Comparison of ENCODE assay signal across 1 cellular context in the genomic region with DNA sequence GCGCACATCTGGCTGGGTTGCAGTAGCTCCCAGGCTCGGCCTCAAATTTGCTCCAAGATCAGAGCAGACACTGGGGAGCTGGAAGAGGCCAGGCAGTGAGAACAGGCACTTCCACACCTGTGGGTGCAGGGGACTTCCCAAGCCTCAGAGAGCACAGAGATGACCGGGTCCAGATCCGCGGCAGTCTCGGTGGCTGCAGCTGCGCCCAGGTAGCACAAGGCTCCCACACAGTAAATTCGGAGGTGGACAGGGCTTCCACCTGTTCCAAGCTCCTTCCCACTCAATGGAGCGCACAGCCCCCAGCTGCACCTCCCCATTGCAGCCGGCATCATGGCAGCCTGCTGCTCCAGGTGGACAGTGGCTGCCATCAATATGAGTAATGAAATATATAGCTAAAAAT.
TF ChIP-seq lines count a peak whose summit lies in the region.

No MANE protein-coding gene starts in this region.

TF ChIP-seq in GM23338, 12 proteins besides CTCF, POLR2A, EP300 and RAD21 (continued from another document):
- TF ChIP-seq REST (IDR thresholded peaks at IDR 0.05; ENCODE audit: unreplicated experiment) (no peak), ZNF331 (CRISPR knock-in tag; IDR thresholded peaks at IDR 0.05; ENCODE audit: low read depth) (no peak), POLR2AphosphoS5 (IDR thresholded peaks at IDR 0.05; ENCODE audit: low read depth) (no peak), ETS1 (IDR thresholded peaks at IDR 0.05) (no peak), EZH2 (IDR thresholded peaks at IDR 0.05; ENCODE audit: low read depth, unreplicated experiment) (no peak), ZNF114 (CRISPR knock-in tag; IDR thresholded peaks at IDR 0.05) (no peak), EZH2phosphoT487 (IDR thresholded peaks at IDR 0.05; ENCODE audit: unreplicated experiment) (no peak), CREB1 (CRISPR knock-in tag; IDR thresholded peaks at IDR 0.05; ENCODE audit: low read depth) (no peak), JUNB (IDR thresholded peaks at IDR 0.05; ENCODE audit: unreplicated experiment) (no peak)
- TF ChIP-seq, protein P1, sequence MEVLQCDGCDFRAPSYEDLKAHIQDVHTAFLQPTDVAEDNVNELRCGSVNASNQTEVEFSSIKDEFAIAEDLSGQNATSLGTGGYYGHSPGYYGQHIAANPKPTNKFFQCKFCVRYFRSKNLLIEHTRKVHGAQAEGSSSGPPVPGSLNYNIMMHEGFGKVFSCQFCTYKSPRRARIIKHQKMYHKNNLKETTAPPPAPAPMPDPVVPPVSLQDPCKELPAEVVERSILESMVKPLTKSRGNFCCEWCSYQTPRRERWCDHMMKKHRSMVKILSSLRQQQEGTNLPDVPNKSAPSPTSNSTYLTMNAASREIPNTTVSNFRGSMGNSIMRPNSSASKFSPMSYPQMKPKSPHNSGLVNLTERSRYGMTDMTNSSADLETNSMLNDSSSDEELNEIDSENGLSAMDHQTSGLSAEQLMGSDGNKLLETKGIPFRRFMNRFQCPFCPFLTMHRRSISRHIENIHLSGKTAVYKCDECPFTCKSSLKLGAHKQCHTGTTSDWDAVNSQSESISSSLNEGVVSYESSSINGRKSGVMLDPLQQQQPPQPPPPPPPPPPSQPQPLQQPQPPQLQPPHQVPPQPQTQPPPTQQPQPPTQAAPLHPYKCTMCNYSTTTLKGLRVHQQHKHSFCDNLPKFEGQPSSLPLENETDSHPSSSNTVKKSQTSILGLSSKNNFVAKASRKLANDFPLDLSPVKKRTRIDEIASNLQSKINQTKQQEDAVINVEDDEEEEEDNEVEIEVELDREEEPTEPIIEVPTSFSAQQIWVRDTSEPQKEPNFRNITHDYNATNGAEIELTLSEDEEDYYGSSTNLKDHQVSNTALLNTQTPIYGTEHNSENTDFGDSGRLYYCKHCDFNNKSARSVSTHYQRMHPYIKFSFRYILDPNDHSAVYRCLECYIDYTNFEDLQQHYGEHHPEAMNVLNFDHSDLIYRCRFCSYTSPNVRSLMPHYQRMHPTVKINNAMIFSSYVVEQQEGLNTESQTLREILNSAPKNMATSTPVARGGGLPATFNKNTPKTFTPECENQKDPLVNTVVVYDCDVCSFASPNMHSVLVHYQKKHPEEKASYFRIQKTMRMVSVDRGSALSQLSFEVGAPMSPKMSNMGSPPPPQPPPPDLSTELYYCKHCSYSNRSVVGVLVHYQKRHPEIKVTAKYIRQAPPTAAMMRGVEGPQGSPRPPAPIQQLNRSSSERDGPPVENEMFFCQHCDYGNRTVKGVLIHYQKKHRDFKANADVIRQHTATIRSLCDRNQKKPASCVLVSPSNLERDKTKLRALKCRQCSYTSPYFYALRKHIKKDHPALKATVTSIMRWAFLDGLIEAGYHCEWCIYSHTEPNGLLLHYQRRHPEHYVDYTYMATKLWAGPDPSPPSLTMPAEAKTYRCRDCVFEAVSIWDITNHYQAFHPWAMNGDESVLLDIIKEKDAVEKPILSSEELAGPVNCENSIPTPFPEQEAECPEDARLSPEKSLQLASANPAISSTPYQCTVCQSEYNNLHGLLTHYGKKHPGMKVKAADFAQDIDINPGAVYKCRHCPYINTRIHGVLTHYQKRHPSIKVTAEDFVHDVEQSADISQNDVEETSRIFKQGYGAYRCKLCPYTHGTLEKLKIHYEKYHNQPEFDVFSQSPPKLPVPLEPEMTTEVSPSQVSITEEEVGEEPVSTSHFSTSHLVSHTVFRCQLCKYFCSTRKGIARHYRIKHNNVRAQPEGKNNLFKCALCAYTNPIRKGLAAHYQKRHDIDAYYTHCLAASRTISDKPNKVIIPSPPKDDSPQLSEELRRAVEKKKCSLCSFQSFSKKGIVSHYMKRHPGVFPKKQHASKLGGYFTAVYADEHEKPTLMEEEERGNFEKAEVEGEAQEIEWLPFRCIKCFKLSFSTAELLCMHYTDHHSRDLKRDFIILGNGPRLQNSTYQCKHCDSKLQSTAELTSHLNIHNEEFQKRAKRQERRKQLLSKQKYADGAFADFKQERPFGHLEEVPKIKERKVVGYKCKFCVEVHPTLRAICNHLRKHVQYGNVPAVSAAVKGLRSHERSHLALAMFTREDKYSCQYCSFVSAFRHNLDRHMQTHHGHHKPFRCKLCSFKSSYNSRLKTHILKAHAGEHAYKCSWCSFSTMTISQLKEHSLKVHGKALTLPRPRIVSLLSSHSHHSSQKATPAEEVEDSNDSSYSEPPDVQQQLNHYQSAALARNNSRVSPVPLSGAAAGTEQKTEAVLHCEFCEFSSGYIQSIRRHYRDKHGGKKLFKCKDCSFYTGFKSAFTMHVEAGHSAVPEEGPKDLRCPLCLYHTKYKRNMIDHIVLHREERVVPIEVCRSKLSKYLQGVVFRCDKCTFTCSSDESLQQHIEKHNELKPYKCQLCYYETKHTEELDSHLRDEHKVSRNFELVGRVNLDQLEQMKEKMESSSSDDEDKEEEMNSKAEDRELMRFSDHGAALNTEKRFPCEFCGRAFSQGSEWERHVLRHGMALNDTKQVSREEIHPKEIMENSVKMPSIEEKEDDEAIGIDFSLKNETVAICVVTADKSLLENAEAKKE (CRISPR knock-in tag; IDR thresholded peaks at IDR 0.05) = no peak
